In the genomic region with DNA sequence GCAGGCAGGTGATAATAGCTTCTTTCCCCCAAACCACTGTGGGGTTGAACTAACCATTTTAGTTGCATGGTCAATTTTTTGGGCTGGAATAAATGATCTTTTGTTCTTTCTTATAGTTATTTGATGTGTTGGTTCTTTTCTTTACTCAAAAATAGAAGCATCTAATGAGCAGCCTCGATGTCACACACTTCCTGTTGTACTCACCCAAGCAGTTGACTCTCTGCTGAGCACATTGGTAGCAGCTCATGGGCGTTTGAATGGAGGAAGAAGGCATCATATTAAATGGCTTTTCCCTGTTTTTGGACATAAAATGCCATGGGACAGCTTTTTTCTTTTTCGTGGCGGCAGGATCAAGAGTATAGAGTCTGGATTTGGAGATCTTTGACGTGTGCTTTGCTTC, we compare ENCODE assay signal across 1 cellular context.
TF ChIP-seq lines count a peak whose summit lies in the region.

No MANE protein-coding gene starts in this region.

TF ChIP-seq in K562, 482 proteins besides CTCF, POLR2A, EP300 and RAD21:
- TF ChIP-seq FOXA3 (CRISPR knock-in tag; conservative IDR thresholded peaks at IDR 0.05 in 1 of 2, IDR thresholded peaks at IDR 0.05 in 1 of 2) (no peak), ZNF507 (tag; conservative IDR thresholded peaks at IDR 0.05) (no peak), ZNF778 (CRISPR knock-in tag; IDR thresholded peaks at IDR 0.05) (no peak), ZNF212 (CRISPR knock-in tag; IDR thresholded peaks at IDR 0.05) (no peak), ZNF134 (CRISPR knock-in tag; conservative IDR thresholded peaks at IDR 0.05) (no peak)
